In the genomic region with DNA sequence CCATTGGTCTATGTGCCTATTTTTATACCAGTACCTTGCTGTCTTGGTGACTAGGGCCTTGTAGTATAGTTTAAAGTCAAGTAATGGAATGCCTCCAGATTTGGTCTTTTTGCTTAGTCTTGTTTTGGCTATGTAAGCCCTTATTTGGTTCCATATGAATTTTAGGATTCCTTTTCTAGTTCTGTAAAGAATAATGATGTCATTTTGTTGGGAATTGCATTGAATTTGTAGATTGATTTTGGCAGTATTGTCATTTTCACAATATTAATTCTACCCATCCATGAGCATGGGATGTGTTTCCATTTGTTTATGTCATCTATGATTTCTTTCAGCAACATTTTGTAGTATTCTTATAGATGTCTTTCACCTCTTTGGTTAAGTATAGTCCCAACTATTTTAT, we compare ENCODE assay signal across 27 cellular contexts.
"Had no signal": no experiment of that assay in that cellular context is flagged by ENCODE, and none has a peak within 500 bp of the region (broad histone marks: within the 10 kb centered on the region; RNA-seq: fewer than 3 reads in every experiment).

No MANE protein-coding gene starts in this region.

- ATAC-seq: stimulated activated effector memory CD8-positive, alpha-beta T cell treated with anti-CD3 and anti-CD28 coated beads, Interleukin-12 subunit alpha, Interleukin-12 subunit beta, amount 100 ng/mL, for 72 hours; stimulated activated memory B cell treated with anti-CD40 and anti-IgM and Interleukin-4, amounts not matched to agents 10 μg/mL and 1 μg/mL and 100 μg/mL, for 72 hours; stimulated activated naive B cell treated with anti-CD40 and anti-IgM and Interleukin-4, amounts not matched to agents 10 μg/mL and 1 μg/mL and 100 μg/mL, for 72 hours; stimulated activated naive CD8-positive, alpha-beta T cell treated with anti-CD3 and anti-CD28 coated beads, Interleukin-15, amount 100 ng/mL, for 72 hours; stimulated activated naive CD8-positive, alpha-beta T cell treated with anti-CD3 and anti-CD28 coated beads, Interleukin-15, Interleukin-2, amounts not matched to agents 100 U/mL and 50 U/mL, for 24 hours; upper lobe of right lung had no signal

- H3K9me3 ChIP-seq: stomach, suprapubic skin, testis, thyroid gland, transverse colon, upper lobe of left lung, upper lobe of right lung, uterus, vagina had no signal

- FAIRE-seq: urothelium cell line had no signal

- DNase-seq: stimulated activated CD4-positive, alpha-beta T cell treated with anti-CD3 and anti-CD28 coated beads, Interleukin-2, amount 100 ng/mL, for 48 hours; stimulated activated CD4-positive, alpha-beta T cell treated with anti-CD3 and anti-CD28 coated beads, Interleukin-4, amount 100 ng/mL, for 1 hour; stimulated activated CD4-positive, alpha-beta T cell treated with anti-CD3 and anti-CD28 coated beads, Interleukin-4, amount 100 ng/mL, for 24 hours; stimulated activated CD4-positive, alpha-beta T cell treated with anti-CD3 and anti-CD28 coated beads, Interleukin-4, amount 100 ng/mL, for 4 hours; stimulated activated CD8-positive, alpha-beta memory T cell treated with anti-CD3 and anti-CD28 coated beads, Interleukin-4, amount 100 ng/mL, for 48 hours; stimulated activated naive B cell treated with anti-CD40 and anti-IgM and Interleukin-4, amounts not matched to agents 10 μg/mL and 1 μg/mL and 100 μg/mL, for 72 hours; stimulated activated naive CD4-positive, alpha-beta T cell; stimulated activated naive CD4-positive, alpha-beta T cell treated with Interleukin-2 at 50 U/mL for 16 hours; stimulated activated naive CD8-positive, alpha-beta T cell treated with anti-CD3 and anti-CD28 coated beads, Interleukin-15, amount 100 ng/mL, for 72 hours; stimulated activated naive CD8-positive, alpha-beta T cell treated with anti-CD3 and anti-CD28 coated beads, Interleukin-15, Interleukin-2, amounts not matched to agents 100 U/mL and 50 U/mL, for 24 hours; stomach; substantia nigra; testis; thyroid gland; tibial artery; transverse colon; trophoblast cell; upper lobe of left lung; upper lobe of right lung; uterus had no signal

- H3K27me3 ChIP-seq: stomach, suprapubic skin, testis, thyroid gland, tibial artery, tibial nerve, transverse colon, upper lobe of left lung, upper lobe of right lung, uterus, vagina had no signal

- H3K27ac ChIP-seq: stomach, suprapubic skin, testis, thoracic aorta, thyroid gland, tibial artery, tibial nerve, transverse colon, upper lobe of left lung, upper lobe of right lung, uterus, vagina had no signal

- H3K4me1 ChIP-seq: stomach, suprapubic skin, testis, thyroid gland, tibial artery, tibial nerve, transverse colon, upper lobe of left lung, upper lobe of right lung, uterus, vagina had no signal

- H3K36me3 ChIP-seq: stomach, suprapubic skin, thoracic aorta, thyroid gland, tibial artery, tibial nerve, transverse colon, upper lobe of left lung, upper lobe of right lung, uterus, vagina had no signal

- H3K4me3 ChIP-seq: stomach, suprapubic skin, testis, thoracic aorta, thyroid gland, tibial artery, tibial nerve, transverse colon, upper lobe of left lung, upper lobe of right lung, uterus, vagina had no signal
